In the genomic region with DNA sequence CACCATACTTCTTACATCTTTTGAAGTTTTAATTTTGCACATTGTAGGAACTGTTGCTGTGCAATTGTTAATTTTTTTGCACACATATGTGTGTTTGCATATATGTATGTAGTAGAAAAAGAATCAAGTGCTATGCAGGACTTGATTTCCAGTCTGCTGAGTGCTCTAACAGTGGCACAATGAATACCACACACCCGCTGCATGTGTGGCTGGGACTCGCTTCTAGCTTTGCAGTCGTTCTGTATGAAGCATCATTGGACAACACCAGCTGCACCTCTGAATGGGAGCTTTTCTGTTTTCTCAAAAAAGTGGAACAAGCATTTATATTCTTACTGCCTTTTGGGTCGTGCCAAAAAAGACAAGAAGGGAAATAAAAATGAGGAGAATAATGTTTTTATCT, we compare ENCODE assay signal across 19 cellular contexts.
DNase-seq lines count a peak whose midpoint lies in the region; ATAC-seq and TF ChIP-seq lines count a peak whose summit lies in the region.
"Had no signal": no experiment of that assay in that cellular context is flagged by ENCODE, and none has a peak within 500 bp of the region (broad histone marks: within the 10 kb centered on the region; RNA-seq: fewer than 3 reads in every experiment).

No MANE protein-coding gene starts in this region.

- peaks cover 24 to 71% of the 10 kb centered on the region in 2 donors for H3K4me1 ChIP-seq in thoracic aorta (ENCODE audit: control insufficient read depth in 1 of 2, low read depth in 2 of 2)
- H3K4me1 ChIP-seq: foreskin keratinocyte, SJSA1 had no signal

- no peak overlapping the region for H3K4me3 Mint-ChIP-seq in activated naive CD4-positive, alpha-beta T cell treated with anti-CD3 and anti-CD28 coated beads, Interleukin-2, amount 50 U/mL, for 24 hours
- H3K4me3 Mint-ChIP-seq: neural progenitor cell; T-helper 2 cell treated with Interferon-gamma antibody and Interleukin-4, amounts not matched to agents 5 μg/mL and 100 μg/mL, for 36 hours had no signal

- H3K4me1 Mint-ChIP-seq in activated naive CD4-positive, alpha-beta T cell treated with anti-CD3 and anti-CD28 coated beads, Interleukin-2, amount 50 U/mL, for 24 hours: peaks cover 78% of the 10 kb centered on the region

- no peaks in the 10 kb centered on the region for H3K9me3 Mint-ChIP-seq in activated naive CD4-positive, alpha-beta T cell treated with anti-CD3 and anti-CD28 coated beads, Interleukin-2, amount 50 U/mL, for 24 hours
- H3K9me3 Mint-ChIP-seq: activated T-helper 2 cell treated with anti-CD3 and anti-CD28 coated beads, Interferon-gamma antibody, Interleukin-2, Interleukin-4, amounts not matched to agents 10 μg/mL and 5 μg/mL and 100 μg/mL, durations not matched to agents 14 hours and 24 hours and 36 hours; T-helper 2 cell treated with Interferon-gamma antibody and Interleukin-4, amounts not matched to agents 5 μg/mL and 100 μg/mL, for 36 hours had no signal

- no peak for DNase-seq in activated naive CD4-positive, alpha-beta T cell treated with Interleukin-2 at 50 U/mL for 16 hours
- DNase-seq in caudate nucleus (lab: John Stamatoyannopoulos, UW) (peak in 32 of 61 donors; percentile 4 to 74 (median 38)), midbrain (lab: John Stamatoyannopoulos, UW) (peak; percentile 70), thoracic aorta (ENCODE audit: low spot score) (no peak), NCI-H128 (lab: John Stamatoyannopoulos, UW; ENCODE audit: unreplicated experiment) (no peak)
- DNase-seq: activated CD4-positive, CD25-positive, alpha-beta regulatory T cell; foreskin keratinocyte; left colon; spleen; stimulated activated CD4-positive, alpha-beta T cell treated with anti-CD3 and anti-CD28 coated beads, Interleukin-4, amount 100 ng/mL, for 4 hours had no signal

- H3K27ac ChIP-seq in caudate nucleus (ENCODE audit: low read depth, low read length): peak overlapping the region; percentile 56
- peak overlapping the region; percentile 30 to 36 for H3K27ac ChIP-seq in thoracic aorta
- H3K27ac ChIP-seq: foreskin keratinocyte, neural progenitor cell, SJSA1, spleen, vagina had no signal

- H3K36me3 Mint-ChIP-seq in activated naive CD4-positive, alpha-beta T cell treated with anti-CD3 and anti-CD28 coated beads, Interleukin-2, amount 50 U/mL, for 24 hours: peaks cover 38% of the 10 kb centered on the region

- no peaks in the 10 kb centered on the region for H3K27me3 ChIP-seq in thoracic aorta (replicated peaks; ENCODE audit: insufficient read depth)
- H3K27me3 ChIP-seq: foreskin keratinocyte, neural progenitor cell, SJSA1, spleen, vagina had no signal

- no peaks in the 10 kb centered on the region for H3K9me3 ChIP-seq in thoracic aorta
- H3K9me3 ChIP-seq: SJSA1, vagina had no signal

- no peak for ATAC-seq in thoracic aorta (ENCODE audit: insufficient number of reproducible peaks, low FRiP score, low read depth)
- ATAC-seq in GM19463 (IDR thresholded peaks at IDR 0.05; ENCODE audit: unreplicated experiment): no peak
- ATAC-seq in GM18517 (IDR thresholded peaks at IDR 0.05; ENCODE audit: unreplicated experiment): no peak
- ATAC-seq: foreskin keratinocyte, HCT116, left colon had no signal

- peaks cover 6% of the 10 kb centered on the region for H3K36me3 ChIP-seq in thoracic aorta
- H3K36me3 ChIP-seq: neural progenitor cell had no signal

- H3K27me3 Mint-ChIP-seq in activated naive CD4-positive, alpha-beta T cell treated with anti-CD3 and anti-CD28 coated beads, Interleukin-2, amount 50 U/mL, for 24 hours: no peaks in the 10 kb centered on the region

- H3K4me3 ChIP-seq in thoracic aorta: no peak overlapping the region
- H3K4me3 ChIP-seq: neural progenitor cell, SJSA1, spleen, vagina had no signal

- H3K27ac Mint-ChIP-seq in activated naive CD4-positive, alpha-beta T cell treated with anti-CD3 and anti-CD28 coated beads, Interleukin-2, amount 50 U/mL, for 24 hours: peak overlapping the region; percentile 70
- H3K27ac Mint-ChIP-seq: activated T-helper 2 cell treated with anti-CD3 and anti-CD28 coated beads, Interferon-gamma antibody, Interleukin-2, Interleukin-4, amounts not matched to agents 10 μg/mL and 5 μg/mL and 100 μg/mL, durations not matched to agents 14 hours and 24 hours and 36 hours; neural progenitor cell; T-helper 2 cell treated with Interferon-gamma antibody and Interleukin-4, amounts not matched to agents 5 μg/mL and 100 μg/mL, for 36 hours had no signal

- no peak for TF ChIP-seq CTCF in thoracic aorta (IDR thresholded peaks at IDR 0.05)

Comparison
In these comparisons a context has a peak if more than half of its experiments do, and no peak if none do; other contexts are left out.
1. DNase-seq: peak in caudate nucleus (32 of 61) and midbrain (single experiment); none in activated naive CD4-positive, alpha-beta T cell treated with Interleukin-2 at 50 U/mL for 16 hours (single experiment), thoracic aorta (single experiment) and NCI-H128 (single experiment).